ENCODE assay signal across 35 cellular contexts in the genomic region with DNA sequence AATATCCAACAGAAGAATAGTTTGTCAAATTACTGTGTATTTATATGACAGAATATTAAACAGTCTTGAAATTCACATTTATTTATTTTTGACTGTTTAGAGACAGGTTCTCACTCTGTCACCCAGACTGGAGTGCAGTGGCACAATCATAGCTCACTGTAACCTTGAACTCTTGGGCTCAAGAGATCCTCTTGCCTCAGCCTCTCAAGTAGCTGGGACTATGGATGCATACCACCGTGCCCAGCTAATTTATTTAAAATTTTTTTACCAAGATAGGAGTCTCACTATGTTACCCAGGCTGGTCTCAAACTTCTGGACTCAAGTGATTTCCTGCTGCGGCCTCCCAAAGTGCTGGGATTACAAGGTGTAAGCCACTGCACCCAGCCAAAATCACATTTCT.
"Had no signal": no experiment of that assay in that cellular context is flagged by ENCODE, and none has a peak within 500 bp of the region (broad histone marks: within the 10 kb centered on the region; RNA-seq: fewer than 3 reads in every experiment).

No MANE protein-coding gene starts in this region.

- H3K36me3 ChIP-seq: MG63 had no signal

- H3K4me3 ChIP-seq: MG63 had no signal

- H3K27ac ChIP-seq: KMS-11 had no signal

- H3K4me2 ChIP-seq: KMS-11 had no signal

- H3K27me3 ChIP-seq: MG63 had no signal

- H3K9me3 ChIP-seq: MG63 had no signal

- DNase-seq: Karpas-422, Kasumi-1, MG63, MM.1S, MV-4-11, NCI-H1048, NCI-H1092, NCI-H1092 treated with DMSO at 0.1 percent for 48 hours, NCI-H1105, NCI-H1105 treated with DMSO at 0.1 percent for 48 hours, NCI-H1417, NCI-H1417 treated with DMSO at 0.1 percent for 48 hours, NCI-H1436, NCI-H1436 treated with DMSO at 0.1 percent for 48 hours, NCI-H146, NCI-H1694, NCI-H1694 treated with DMSO at 0.1 percent for 48 hours, NCI-H187, NCI-H187 treated with DMSO at 0.1 percent for 48 hours, NCI-H1930, NCI-H2029, NCI-H2029 treated with DMSO at 0.1 percent for 48 hours, NCI-H2081, NCI-H2081 treated with DMSO at 0.1 percent for 48 hours, NCI-H2107, NCI-H2171, NCI-H2171 treated with DMSO at 0.1 percent for 48 hours, NCI-H2227 treated with DMSO at 0.1 percent for 48 hours, NCI-H226, NCI-H345, NCI-H446, NCI-H446 treated with DMSO at 0.1 percent for 48 hours, NCI-H510A, NCI-H510A treated with DMSO at 0.1 percent for 48 hours had no signal

- H3K9ac ChIP-seq: KMS-11 had no signal
